Comparison of ENCODE assay signal across 18 cellular contexts in the genomic region with DNA sequence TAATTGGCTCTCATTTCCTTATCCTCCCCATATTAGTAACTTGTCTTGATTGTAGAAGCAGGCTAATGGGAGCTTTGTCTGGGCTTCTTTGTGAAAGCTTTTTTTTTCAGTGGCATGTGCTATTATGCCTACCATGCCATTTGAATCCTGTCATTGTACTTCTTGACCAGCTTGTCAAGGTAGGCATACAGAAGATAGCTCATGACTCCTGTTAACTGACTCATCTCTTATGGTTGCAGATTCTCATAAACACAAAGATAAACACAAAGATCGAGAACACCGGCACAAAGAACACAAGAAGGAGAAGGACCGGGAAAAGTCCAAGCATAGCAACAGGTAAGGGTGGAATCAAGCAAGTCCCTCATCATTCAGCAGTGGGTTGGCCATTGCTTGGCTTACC. TPM values are rescaled to one million over a fixed set of nuclear protein-coding genes. Genes with fewer than 3 reads are reported as not detected.
DNase-seq lines count a peak whose midpoint lies in the region; ATAC-seq, FAIRE-seq and TF ChIP-seq lines count a peak whose summit lies in the region.
"Had no signal": no experiment of that assay in that cellular context is flagged by ENCODE, and none has a peak within 500 bp of the region (broad histone marks: within the 10 kb centered on the region; RNA-seq: fewer than 3 reads in every experiment).

No MANE protein-coding gene starts in this region.

- WGBS in HepG2 (ENCODE audit: low lambda C conversion rate), result 99% methylated on average over 3 of the region's 3 CpGs
- 90% methylated on average over 2 of the region's 3 CpGs for WGBS in right lobe of liver (ENCODE audit: insufficient coverage, low coverage, low lambda C conversion rate, missing lambda C conversion rate)
- 98 to 100% methylated on average over 3 of the region's 3 CpGs for WGBS in tibial nerve, 2 donors

- H3K36me3 ChIP-seq in HepG2 (replicated peaks in 1 of 2; ENCODE audit: control insufficient read depth in 1 of 2, insufficient read depth in 2 of 2, low read length in 2 of 2), result peaks cover 24 to 47% of the 10 kb centered on the region in 2 experiments
- H3K36me3 ChIP-seq in right lobe of liver, result peaks cover 0 to 23% (median 7%) of the 10 kb centered on the region in 4 donors
- H3K36me3 ChIP-seq in tibial nerve, result peaks cover 0 to 30% (median 0%) of the 10 kb centered on the region in 3 donors

- no peak for TF ChIP-seq RAD21 in HepG2 (CRISPR knock-in tag; IDR thresholded peaks at IDR 0.05)

- TF ChIP-seq EP300 in HepG2 (IDR thresholded peaks at IDR 0.05; ENCODE audit: low read depth in 2 of 2, low read length in 2 of 2) (no peak), HepG2 (CRISPR knock-in tag; IDR thresholded peaks at IDR 0.05; ENCODE audit: borderline replicate concordance) (no peak), tibial nerve (IDR thresholded peaks at IDR 0.05) (no peak)

- no peak overlapping the region for H3K9ac ChIP-seq in HepG2 (ENCODE audit: insufficient read depth, low read depth, low read length)
- H3K9ac ChIP-seq: BLaER1 treated with 17β-estradiol and CSF1 and Interleukin-3, amounts not matched to agents 10 nM and 100 nM had no signal

- peaks cover 15% of the 10 kb centered on the region; the same call in 1 of the 2 replicates for H3K4me1 ChIP-seq in HepG2 (ENCODE audit: insufficient read depth, low read length)
- H3K4me1 ChIP-seq in right lobe of liver, result no peaks in the 10 kb centered on the region
- peaks cover 0 to 27% (median 5%) of the 10 kb centered on the region in 4 donors for H3K4me1 ChIP-seq in tibial nerve

- no peak overlapping the region for H3K4me3 ChIP-seq in HepG2 (replicated peaks in 1 of 3; ENCODE audit: insufficient read depth in 1 of 3, low read depth in 2 of 3, low read length in 3 of 3)
- no peak overlapping the region for H3K4me3 ChIP-seq in right lobe of liver
- no peak overlapping the region for H3K4me3 ChIP-seq in tibial nerve
- H3K4me3 ChIP-seq: BLaER1 treated with 17β-estradiol and CSF1 and Interleukin-3, amounts not matched to agents 10 nM and 100 nM had no signal

- H3K27ac ChIP-seq in HepG2 (ENCODE audit: extremely low read length, insufficient read depth, low read length) (no peak overlapping the region), right lobe of liver (no peak overlapping the region), tibial nerve (no peak overlapping the region)
- H3K27ac ChIP-seq: BLaER1 treated with 17β-estradiol and CSF1 and Interleukin-3, amounts not matched to agents 10 nM and 100 nM had no signal

- CTCF ChIA-PET in HepG2 (lab: Yijun Ruan, JAX; ENCODE audit: low intra/inter-chr PET ratio, low total read pairs), result no interaction called here

- H3K79me2 ChIP-seq in HepG2 (ENCODE audit: insufficient read depth, low read length), result peaks cover 97% of the 10 kb centered on the region

- no TSS peak for BruUV-seq in HepG2 (replicated peaks; lab: Mats Ljungman, UMichigan)

- in situ Hi-C loops in HepG2 (cut with HindIII; ENCODE audit: extremely low pct_ligation_motif_present, low pct_unique_long_range_greater_than_20kb), result no loop called here
- in situ Hi-C loops in SK-MEL-5 (cut with HindIII; ENCODE audit: low pct_unique_long_range_greater_than_20kb, low sequenced_read_pairs), result no loop called here

- peaks cover 17% of the 10 kb centered on the region for H4K20me1 ChIP-seq in HepG2 (ENCODE audit: insufficient read depth, low read length)

- FAIRE-seq in HepG2 (lab: Jason Lieb, UNC), result no peak
- FAIRE-seq: D721Med, GM12892, HTR-8/SVneo had no signal

- TF ChIP-seq CTCF in HepG2 (CRISPR knock-in tag; IDR thresholded peaks at IDR 0.05), result no peak
- TF ChIP-seq CTCF in right lobe of liver (IDR thresholded peaks at IDR 0.05), result no peak
- TF ChIP-seq CTCF in tibial nerve (IDR thresholded peaks at IDR 0.05), result no peak

- no peaks in the 10 kb centered on the region for H3K27me3 ChIP-seq in HepG2 (ENCODE audit: control insufficient read depth in 1 of 2, insufficient read depth in 2 of 2, low read length in 2 of 2)
- no peaks in the 10 kb centered on the region for H3K27me3 ChIP-seq in right lobe of liver
- H3K27me3 ChIP-seq in tibial nerve, result no peaks in the 10 kb centered on the region
- H3K27me3 ChIP-seq: BLaER1 treated with 17β-estradiol and CSF1 and Interleukin-3, amounts not matched to agents 10 nM and 100 nM had no signal

- H2AFZ ChIP-seq in HepG2 (ENCODE audit: low read length), result no peak overlapping the region

- no peaks in the 10 kb centered on the region for H3K9me3 ChIP-seq in HepG2 (ENCODE audit: low read length)
- H3K9me3 ChIP-seq in right lobe of liver, result no peaks in the 10 kb centered on the region
- H3K9me3 ChIP-seq in tibial nerve, result no peaks in the 10 kb centered on the region

- no peak overlapping the region for H3K4me2 ChIP-seq in HepG2 (ENCODE audit: low read depth, low read length)
- H3K4me2 ChIP-seq: BLaER1 treated with 17β-estradiol and CSF1 and Interleukin-3, amounts not matched to agents 10 nM and 100 nM had no signal

- DNase-seq in HepG2 (ENCODE audit: low spot score) (no peak), right lobe of liver (no peak), SK-MEL-5 (ENCODE audit: low read depth, low spot score) (peak; percentile 65), tibial nerve (ENCODE audit: low spot score in 2 of 2) (no peak), SHP77 (lab: John Stamatoyannopoulos, UW) (no peak), nucleus accumbens (lab: John Stamatoyannopoulos, UW) (no peak), NOMO-1 treated with dmso at 0.1 percent for 144 hours (lab: John Stamatoyannopoulos, UW; ENCODE audit: unreplicated experiment) (no peak)
- DNase-seq: ACHN; CD4-positive, alpha-beta memory T cell; DMS153; DMS79 treated with DMSO at 0.1 percent for 48 hours; GDM1; HCEC 1CT had no signal

- ATAC-seq in HepG2 (no peak), right lobe of liver (no peak), esophagus mucosa (peak; percentile 32)

- no peak for TF ChIP-seq POLR2A in HepG2 (IDR thresholded peaks at IDR 0.05; ENCODE audit: insufficient read depth in 1 of 2, low read depth in 2 of 2, low read length in 2 of 2)
- no peak for TF ChIP-seq POLR2A in right lobe of liver (IDR thresholded peaks at IDR 0.05)
- TF ChIP-seq POLR2A in tibial nerve (IDR thresholded peaks at IDR 0.05), result no peak

- intact Hi-C loops in HepG2 (cut with micrococcal nuclease; ENCODE audit: unreplicated experiment) (no loop called here), right lobe of liver (cut with DNase I) (no loop called here)

- POLR2A ChIA-PET in HepG2 (lab: Yijun Ruan, JAX), result no interaction called here

TF ChIP-seq in HepG2, 621 proteins besides CTCF, POLR2A, EP300 and RAD21 (continues in another document):
- no peak for TF ChIP-seq ZNF777 (CRISPR knock-in tag; IDR thresholded peaks at IDR 0.05)
- TF ChIP-seq, protein P1, sequence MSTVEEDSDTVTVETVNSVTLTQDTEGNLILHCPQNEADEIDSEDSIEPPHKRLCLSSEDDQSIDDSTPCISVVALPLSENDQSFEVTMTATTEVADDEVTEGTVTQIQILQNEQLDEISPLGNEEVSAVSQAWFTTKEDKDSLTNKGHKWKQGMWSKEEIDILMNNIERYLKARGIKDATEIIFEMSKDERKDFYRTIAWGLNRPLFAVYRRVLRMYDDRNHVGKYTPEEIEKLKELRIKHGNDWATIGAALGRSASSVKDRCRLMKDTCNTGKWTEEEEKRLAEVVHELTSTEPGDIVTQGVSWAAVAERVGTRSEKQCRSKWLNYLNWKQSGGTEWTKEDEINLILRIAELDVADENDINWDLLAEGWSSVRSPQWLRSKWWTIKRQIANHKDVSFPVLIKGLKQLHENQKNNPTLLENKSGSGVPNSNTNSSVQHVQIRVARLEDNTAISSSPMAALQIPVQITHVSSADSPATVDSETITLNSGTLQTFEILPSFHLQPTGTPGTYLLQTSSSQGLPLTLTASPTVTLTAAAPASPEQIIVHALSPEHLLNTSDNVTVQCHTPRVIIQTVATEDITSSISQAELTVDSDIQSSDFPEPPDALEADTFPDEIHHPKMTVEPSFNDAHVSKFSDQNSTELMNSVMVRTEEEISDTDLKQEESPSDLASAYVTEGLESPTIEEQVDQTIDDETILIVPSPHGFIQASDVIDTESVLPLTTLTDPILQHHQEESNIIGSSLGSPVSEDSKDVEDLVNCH (CRISPR knock-in tag; IDR thresholded peaks at IDR 0.05), result no peak
- TF ChIP-seq, protein P2, sequence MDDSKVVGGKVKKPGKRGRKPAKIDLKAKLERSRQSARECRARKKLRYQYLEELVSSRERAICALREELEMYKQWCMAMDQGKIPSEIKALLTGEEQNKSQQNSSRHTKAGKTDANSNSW (CRISPR knock-in tag; IDR thresholded peaks at IDR 0.05; ENCODE audit: borderline replicate concordance), result no peak
- TF ChIP-seq RBM22 (optimal IDR thresholded peaks at IDR 0.05; ENCODE audit: low read length), result peak; percentile 73

RNA-seq across cellular contexts. Expression of a gene that starts 32.5 kb away (rescaled TPM):
- total RNA-seq in HepG2 (2016; rRNA removed; fragmentation: Illumina TruSeq; extraction: Trizol) (19.4 and 75.3 TPM in 2 replicates), right lobe of liver (10 to 100 TPM; 17.3 to 29.7 (median 25.5) TPM), esophagus mucosa (36.6 TPM), tibial nerve (10 to 100 TPM; 17.9 to 29.1 (median 23.1) TPM)
- total RNA-seq in HepG2 (2016; cell fraction: cytosol; rRNA removed; fragmentation: Illumina TruSeq; extraction: Trizol; ENCODE audit: low read depth), result 17.3 and 19.8 TPM in 2 replicates
- 17.0 and 75.6 TPM in 2 replicates for total RNA-seq in HepG2 (2016; cell fraction: insoluble cytoplasmic fraction; rRNA removed; fragmentation: Illumina TruSeq; extraction: Trizol)
- 20.3 and 21.0 TPM in 2 replicates for total RNA-seq in HepG2 (2016; cell fraction: membrane; rRNA removed; fragmentation: Illumina TruSeq; extraction: Trizol)
- 45.7 and 48.4 TPM in 2 replicates for total RNA-seq in HepG2 (2016; cell fraction: nucleus; rRNA removed; fragmentation: Illumina TruSeq; extraction: Trizol)
- 9.9 and 10.2 TPM in 2 replicates for polyA plus RNA-seq in HepG2 (2011; rRNA removed)
- polyA plus RNA-seq in HepG2 (2011; cell fraction: cytosol; rRNA removed), result 5.5 and 9.3 TPM in 2 replicates
- 10.9 and 11.3 TPM in 2 replicates for polyA plus RNA-seq in HepG2 (2011; cell fraction: nucleus; rRNA removed)
- 51.4 and 67.5 TPM in 2 replicates for polyA plus RNA-seq in HepG2 (2012)
- polyA plus RNA-seq in HepG2 (2016; cell fraction: cytosol; fragmentation: Illumina TruSeq; extraction: Trizol; ENCODE audit: low read depth), result 2.6 and 3.5 TPM in 2 replicates
- 131 and 136 TPM in 2 replicates for polyA plus RNA-seq in HepG2 (2016; cell fraction: insoluble cytoplasmic fraction; fragmentation: Illumina TruSeq; extraction: Trizol; ENCODE audit: low read depth)
- 9.6 and 10.8 TPM in 2 replicates for polyA plus RNA-seq in HepG2 (2016; cell fraction: membrane; fragmentation: Illumina TruSeq; extraction: Trizol; ENCODE audit: low read depth)
- 89.8 and 94.4 TPM in 2 replicates for polyA plus RNA-seq in HepG2 (2016; cell fraction: nucleus; fragmentation: Illumina TruSeq; extraction: Trizol; ENCODE audit: insufficient read depth, low read depth)
- polyA minus RNA-seq in HepG2 (2011; rRNA and poly(A)+ RNA removed; ENCODE audit: low replicate concordance), result 7.0 and 9.4 TPM in 2 replicates
- 25.1 and 28.4 TPM in 2 replicates for polyA minus RNA-seq in HepG2 (2011; cell fraction: cytosol; rRNA and poly(A)+ RNA removed)
- 21.5 and 22.1 TPM in 2 replicates for polyA minus RNA-seq in HepG2 (2011; cell fraction: nucleus; rRNA and poly(A)+ RNA removed)
- total RNA-seq in SK-MEL-5 (2014; rRNA removed; shearing (Covaris generic)), result 16.1 and 20.0 TPM in 2 replicates
- polyA plus RNA-seq in SK-MEL-5 (2015; cell fraction: cytosol; rRNA removed), result 41.3 and 47.2 TPM in 2 replicates
- polyA plus RNA-seq in SK-MEL-5 (2015; cell fraction: nucleus; rRNA removed), result 31.2 and 33.4 TPM in 2 replicates
